In the genomic region with DNA sequence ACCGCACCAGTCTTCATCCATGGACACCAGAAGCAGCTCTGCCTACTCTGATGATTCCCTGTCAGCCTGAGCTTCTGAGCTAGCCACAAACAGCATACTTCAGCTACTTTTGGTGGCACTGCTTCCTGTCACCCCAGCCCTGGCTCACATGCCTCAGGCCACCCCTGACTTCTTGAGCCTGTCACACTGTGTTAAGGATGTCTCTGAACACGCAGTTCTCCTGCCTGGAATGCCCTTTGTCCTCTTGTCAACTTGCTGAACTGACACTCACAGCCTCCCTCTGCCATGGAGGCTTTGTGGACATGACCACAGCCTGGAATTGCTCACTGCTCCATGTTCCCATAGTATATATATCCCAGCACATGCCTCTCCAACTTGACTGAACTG, we compare ENCODE assay signal across 10 cellular contexts. TPM values are rescaled to one million over a fixed set of nuclear protein-coding genes. Genes with fewer than 3 reads are reported as not detected.
DNase-seq lines count a peak whose midpoint lies in the region; ATAC-seq and TF ChIP-seq lines count a peak whose summit lies in the region.
"Had no signal": no experiment of that assay in that cellular context is flagged by ENCODE, and none has a peak within 500 bp of the region (broad histone marks: within the 10 kb centered on the region; RNA-seq: fewer than 3 reads in every experiment).

No MANE protein-coding gene starts in this region.

- H3K4me1 ChIP-seq in RWPE2 (ENCODE audit: insufficient read depth, poor library complexity, severe bottlenecking) (peaks cover 55% of the 10 kb centered on the region), left ventricle myocardium inferior (peaks cover 100% of the 10 kb centered on the region), trophoblast cell (ENCODE audit: control insufficient read depth in 1 of 2, insufficient read depth in 2 of 2, low read length in 2 of 2) (peaks cover 19 to 30% of the 10 kb centered on the region in 2 experiments)

- no peaks in the 10 kb centered on the region for H3K9me3 Mint-ChIP-seq in Calu3 (ENCODE audit: low read depth, unreplicated experiment)

- H2BK120ac ChIP-seq in trophoblast cell (ENCODE audit: insufficient read depth, low read length, poor library complexity): peak overlapping the region; percentile 52

- H3K27me3 ChIP-seq in RWPE2 (ENCODE audit: insufficient read depth, poor library complexity, severe bottlenecking) (no peaks in the 10 kb centered on the region), left ventricle myocardium inferior (ENCODE audit: low read depth) (no peaks in the 10 kb centered on the region), trophoblast cell (ENCODE audit: insufficient read depth, low read length) (no peaks in the 10 kb centered on the region)

- H3K23ac ChIP-seq in trophoblast cell (ENCODE audit: low read length): no peak overlapping the region

- H3K14ac ChIP-seq in trophoblast cell (ENCODE audit: low read length): peak overlapping the region; percentile 26

- no peak overlapping the region for H3K4me3 Mint-ChIP-seq in Calu3 (ENCODE audit: low read depth, unreplicated experiment)

- DNase-seq in Calu3 (no peak), RWPE2 (ENCODE audit: low spot score) (no peak), left ventricle myocardium inferior (no peak), trophoblast cell (no peak), NCI-H748 treated with DMSO at 0.1 percent for 48 hours (lab: John Stamatoyannopoulos, UW) (no peak), NCI-H128 (lab: John Stamatoyannopoulos, UW; ENCODE audit: unreplicated experiment) (no peak), HuH-7.5 (ENCODE audit: low spot score) (no peak), amygdala (lab: John Stamatoyannopoulos, UW) (no peak)
- DNase-seq: effector CD4-positive, alpha-beta T cell had no signal

- H2BK12ac ChIP-seq in trophoblast cell (ENCODE audit: low read length): peak overlapping the region; percentile 23

- peak overlapping the region; percentile 11 for H2AK5ac ChIP-seq in trophoblast cell (ENCODE audit: low read length)

- peak overlapping the region; percentile 96 for H3K27ac ChIP-seq in RWPE2 (ENCODE audit: poor library complexity, severe bottlenecking)
- H3K27ac ChIP-seq in left ventricle myocardium inferior (replicated peaks): peak overlapping the region; percentile 65
- H3K27ac ChIP-seq in trophoblast cell (ENCODE audit: low read depth, low read length): peak overlapping the region; percentile 78
- H3K27ac ChIP-seq: SK-N-MC had no signal

- CTCF ChIA-PET in Calu3 (lab: Charles Lee): interaction anchor here (0.6 kb wide), 1 partner anchor 12 kb away, joined by 3 read pairs; no protein-coding TSS in a partner anchor

- H3K27ac Mint-ChIP-seq in Calu3 (ENCODE audit: unreplicated experiment): peak overlapping the region; percentile 72

- peaks cover 33% of the 10 kb centered on the region for H3K36me3 Mint-ChIP-seq in Calu3 (ENCODE audit: insufficient read depth, unreplicated experiment)

- H3K79me2 ChIP-seq in trophoblast cell (ENCODE audit: control insufficient read depth, insufficient read depth, low read length, poor library complexity): peaks cover 9% of the 10 kb centered on the region

- no peak overlapping the region for H3K4me3 ChIP-seq in RWPE2 (ENCODE audit: severe bottlenecking)
- no peak overlapping the region for H3K4me3 ChIP-seq in left ventricle myocardium inferior
- no peak overlapping the region for H3K4me3 ChIP-seq in trophoblast cell (ENCODE audit: low read depth, low read length)
- H3K4me3 ChIP-seq: SK-N-MC had no signal

- H3K9ac ChIP-seq in trophoblast cell (ENCODE audit: low read length): no peak overlapping the region

- H4K91ac ChIP-seq in trophoblast cell (ENCODE audit: low read depth, low read length): peak overlapping the region; percentile 67

- peak overlapping the region; percentile 40 for H4K8ac ChIP-seq in trophoblast cell (ENCODE audit: low read depth, low read length)

- H3K4me2 ChIP-seq in trophoblast cell (ENCODE audit: low read length): no peak overlapping the region

- BruUV-seq in Calu3 (replicated peaks; lab: Mats Ljungman, UMichigan): no TSS peak

- TF ChIP-seq CTCF in Calu3 (IDR thresholded peaks at IDR 0.05; ENCODE audit: unreplicated experiment) (no peak), RWPE2 (IDR thresholded peaks at IDR 0.05; ENCODE audit: poor library complexity, severe bottlenecking) (no peak), left ventricle myocardium inferior (IDR thresholded peaks at IDR 0.05; ENCODE audit: borderline replicate concordance) (no peak)

- H3K18ac ChIP-seq in trophoblast cell (ENCODE audit: low read length): peak overlapping the region; percentile 81

- peak overlapping the region; percentile 44 for H3K4ac ChIP-seq in trophoblast cell (ENCODE audit: low read depth, low read length)

- H3K9me3 ChIP-seq in RWPE2 (ENCODE audit: severe bottlenecking) (no peaks in the 10 kb centered on the region), left ventricle myocardium inferior (replicated peaks) (no peaks in the 10 kb centered on the region), trophoblast cell (ENCODE audit: insufficient read depth, low read depth, low read length) (no peaks in the 10 kb centered on the region)

- no CpG with 5 or more reads among the region's 2 CpGs for WGBS in trophoblast cell (ENCODE audit: extremely low coverage, insufficient coverage, insufficient read length)

- intact Hi-C loops in Calu3 (cut with micrococcal nuclease; ENCODE audit: unreplicated experiment) (no loop called here), left ventricle myocardium inferior (cut with micrococcal nuclease) (no loop called here)

- no peak overlapping the region for H2AFZ ChIP-seq in trophoblast cell (ENCODE audit: insufficient read depth, low read length, poor library complexity)

- no peaks in the 10 kb centered on the region for H3K27me3 Mint-ChIP-seq in Calu3 (ENCODE audit: unreplicated experiment)

- H3K36me3 ChIP-seq in RWPE2 (ENCODE audit: low read depth): peaks cover 57% of the 10 kb centered on the region
- peaks cover 13% of the 10 kb centered on the region for H3K36me3 ChIP-seq in left ventricle myocardium inferior
- peaks cover 12 to 23% of the 10 kb centered on the region in 2 experiments for H3K36me3 ChIP-seq in trophoblast cell (ENCODE audit: control insufficient read depth in 1 of 2, insufficient read depth in 2 of 2, low read length in 2 of 2)

- ATAC-seq in RWPE2 (ENCODE audit: low read depth): no peak

- no peak overlapping the region for H4K12ac ChIP-seq in trophoblast cell (ENCODE audit: low read depth, low read length)

- peaks cover 11% of the 10 kb centered on the region for H3K79me1 ChIP-seq in trophoblast cell (ENCODE audit: low read length)

- H3K4me1 Mint-ChIP-seq in Calu3 (ENCODE audit: low read depth, unreplicated experiment): peaks cover 89% of the 10 kb centered on the region

- H2BK5ac ChIP-seq in trophoblast cell (ENCODE audit: low read depth, low read length, poor library complexity): peak overlapping the region; percentile 71

RNA-seq across cellular contexts. Expression of gene MACROH2A1, which starts 7.2 kb away (rescaled TPM):
- total RNA-seq in Calu3 (2022) (365 and 368 TPM in 2 replicates), left ventricle myocardium inferior (103 TPM)
- polyA plus RNA-seq in trophoblast cell (2013): 172 and 175 TPM in 2 replicates

RNA-seq across cellular contexts. Expression of gene DCANP1, which starts 55.3 kb away (rescaled TPM):
- total RNA-seq in Calu3 (2022) (not detected in 2 replicates), left ventricle myocardium inferior (not detected)
- not detected in 2 replicates for polyA plus RNA-seq in trophoblast cell (2013)
